Comparison of ENCODE assay signal across 13 cellular contexts in the genomic region with DNA sequence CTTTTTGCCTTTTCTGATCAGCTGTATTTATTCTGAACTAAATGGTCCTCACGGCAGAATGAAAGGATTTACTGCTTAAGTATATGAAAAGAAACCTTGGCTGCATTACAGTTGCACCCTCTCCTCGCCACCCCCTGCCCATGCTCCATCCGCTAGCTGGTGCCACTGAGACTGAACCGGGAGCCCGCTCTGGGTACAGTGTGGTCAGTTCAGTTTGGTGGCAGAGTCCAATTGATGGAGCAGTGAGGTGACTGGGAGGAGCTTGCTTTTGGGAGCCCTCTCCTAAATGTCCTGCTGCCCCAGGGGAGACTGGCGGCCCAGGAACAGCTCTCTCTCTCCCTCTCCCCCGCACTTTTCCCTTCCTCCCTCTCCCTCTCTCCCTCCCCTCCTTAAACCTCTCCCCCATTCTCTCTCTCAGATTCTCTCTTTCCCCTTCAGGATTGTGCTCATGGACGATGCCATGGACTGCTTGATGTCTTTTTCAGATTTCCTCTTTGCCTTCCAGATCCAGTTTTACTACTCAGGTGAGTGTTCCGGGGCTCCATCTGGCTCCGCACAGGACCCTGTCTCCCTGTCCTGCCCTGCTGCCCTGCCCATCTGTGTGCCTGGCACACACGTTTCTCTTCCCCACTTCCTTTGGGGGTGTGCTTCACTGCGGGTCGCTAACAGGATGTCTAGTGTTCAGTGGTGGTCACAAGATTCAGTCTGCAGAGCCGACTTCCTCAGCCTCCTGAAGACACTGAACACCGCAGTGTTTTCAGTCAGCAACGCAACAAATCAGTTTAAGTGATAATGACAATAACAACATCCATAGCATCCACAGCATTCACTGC. TPM values are rescaled to one million over a fixed set of nuclear protein-coding genes. Genes with fewer than 3 reads are reported as not detected.
DNase-seq lines count a peak whose midpoint lies in the region; ATAC-seq and TF ChIP-seq lines count a peak whose summit lies in the region.
"Had no signal": no experiment of that assay in that cellular context is flagged by ENCODE, and none has a peak within 500 bp of the region (broad histone marks: within the 10 kb centered on the region; RNA-seq: fewer than 3 reads in every experiment).

No MANE protein-coding gene starts in this region.

- no peaks in the 10 kb centered on the region for H3K9me3 Mint-ChIP-seq in CD8-positive, alpha-beta memory T cell
- H3K9me3 Mint-ChIP-seq in activated naive CD4-positive, alpha-beta T cell treated with anti-CD3 and anti-CD28 coated beads, Interleukin-2, amount 50 U/mL, for 72 hours, result no peaks in the 10 kb centered on the region
- H3K9me3 Mint-ChIP-seq in naive thymus-derived CD4-positive, alpha-beta T cell, result no peaks in the 10 kb centered on the region

- peak overlapping the region; percentile 22 for H3K4me3 ChIP-seq in CD8-positive, alpha-beta memory T cell (ENCODE audit: low read length)
- H3K4me3 ChIP-seq in Jurkat, Clone E6-1 (ENCODE audit: low read length), result peak overlapping the region; percentile 43
- H3K4me3 ChIP-seq in naive thymus-derived CD4-positive, alpha-beta T cell (ENCODE audit: low read length), result peak overlapping the region; percentile 25
- H3K4me3 ChIP-seq in left lung, result no peak overlapping the region

- no peaks in the 10 kb centered on the region for H3K27me3 ChIP-seq in CD8-positive, alpha-beta memory T cell (ENCODE audit: insufficient read depth, low read length, poor library complexity, severe bottlenecking)
- H3K27me3 ChIP-seq in naive thymus-derived CD4-positive, alpha-beta T cell (ENCODE audit: control insufficient read depth in 2 of 2, insufficient read depth in 2 of 2, low read length in 2 of 2), result no peaks in the 10 kb centered on the region
- no peaks in the 10 kb centered on the region for H3K27me3 ChIP-seq in left lung

- H3K4me1 Mint-ChIP-seq in CD8-positive, alpha-beta memory T cell, result peaks cover 28 to 32% (median 32%) of the 10 kb centered on the region in 3 donors
- H3K4me1 Mint-ChIP-seq in naive thymus-derived CD4-positive, alpha-beta T cell, result peaks cover 23 to 50% (median 36%) of the 10 kb centered on the region in 7 donors

- peak overlapping the region; percentile 43 to 95 (median 87) for H3K27ac Mint-ChIP-seq in CD8-positive, alpha-beta memory T cell
- peak overlapping the region; percentile 36 to 40 for H3K27ac Mint-ChIP-seq in activated naive CD4-positive, alpha-beta T cell treated with anti-CD3 and anti-CD28 coated beads, Interleukin-2, amount 50 U/mL, for 72 hours
- peak overlapping the region; percentile 26 to 97 (median 94) for H3K27ac Mint-ChIP-seq in naive thymus-derived CD4-positive, alpha-beta T cell

- CTCF ChIA-PET in CD8-positive, alpha-beta memory T cell (lab: Charles Lee), result interaction anchor here (0.5 to 3.8 kb wide), 13 partner anchors 7 to 275 kb away, joined by 3 to 25 read pairs (median 3); partner anchors contain the start of gene ACP2
- CTCF ChIA-PET in naive thymus-derived CD4-positive, alpha-beta T cell (lab: Charles Lee), result interaction anchor here (0.8 to 4.1 kb wide), 7 partner anchors 8 to 268 kb away, joined by 3 to 34 read pairs (median 7); partner anchors contain the start of gene CSTPP1

- peak; percentile 17 to 27 for ATAC-seq in activated naive CD4-positive, alpha-beta T cell treated with anti-CD3 and anti-CD28 coated beads, Interleukin-2, amount 50 U/mL, for 72 hours
- peak; percentile 78 for ATAC-seq in naive thymus-derived CD4-positive, alpha-beta T cell
- ATAC-seq in left lung (no peak), GM21390 (IDR thresholded peaks at IDR 0.05; ENCODE audit: unreplicated experiment) (no peak)
- ATAC-seq: SK-N-SH treated with all-trans-retinoic acid at 6 μM for 48 hours had no signal

- H3K4me3 Mint-ChIP-seq in CD8-positive, alpha-beta memory T cell, result peak overlapping the region; percentile 2 to 86 (median 80)
- peak overlapping the region; percentile 60 to 90 (median 82) for H3K4me3 Mint-ChIP-seq in naive thymus-derived CD4-positive, alpha-beta T cell

- DNase-seq in CD8-positive, alpha-beta memory T cell, result peak in 4 of 5 donors; percentile 24 to 66 (median 58)
- DNase-seq in Jurkat, Clone E6-1 (ENCODE audit: low read depth, low spot score), result peak; percentile 87
- no peak for DNase-seq in activated naive CD4-positive, alpha-beta T cell treated with anti-CD3 and anti-CD28 coated beads, Interleukin-2, amount 50 U/mL, for 72 hours (ENCODE audit: low spot score in 2 of 2)
- DNase-seq in naive thymus-derived CD4-positive, alpha-beta T cell, result peak in 6 of 9 donors; percentile 49 to 61 (median 59)
- DNase-seq in SHP77 (lab: John Stamatoyannopoulos, UW), result no peak
- no peak for DNase-seq in left lung
- no peak for DNase-seq in ecto neural progenitor cell (ENCODE audit: low spot score)
- DNase-seq: activated CD4-positive, alpha-beta T cell treated with anti-CD3 and anti-CD28 coated beads, Interleukin-2, amount 50 U/mL, for 4 hours; hippocampal formation; mesendoderm had no signal

- H3K4me1 ChIP-seq in CD8-positive, alpha-beta memory T cell (ENCODE audit: insufficient read depth, low read length), result peaks cover 38% of the 10 kb centered on the region
- H3K4me1 ChIP-seq in naive thymus-derived CD4-positive, alpha-beta T cell (ENCODE audit: control insufficient read depth in 2 of 2, insufficient read depth in 2 of 2, low read length in 2 of 2), result peaks cover 25 to 40% of the 10 kb centered on the region in 2 donors
- H3K4me1 ChIP-seq in left lung, result no peaks in the 10 kb centered on the region

- H3K27ac ChIP-seq in CD8-positive, alpha-beta memory T cell (ENCODE audit: low read depth, low read length), result no peak overlapping the region
- H3K27ac ChIP-seq in naive thymus-derived CD4-positive, alpha-beta T cell (ENCODE audit: low read depth, low read length), result peak overlapping the region; percentile 40
- no peak overlapping the region for H3K27ac ChIP-seq in left lung
- H3K27ac ChIP-seq: epithelial cell of prostate had no signal

- peaks cover 0 to 5% (median 0%) of the 10 kb centered on the region in 3 donors for H3K36me3 Mint-ChIP-seq in CD8-positive, alpha-beta memory T cell
- no peaks in the 10 kb centered on the region for H3K36me3 Mint-ChIP-seq in activated naive CD4-positive, alpha-beta T cell treated with anti-CD3 and anti-CD28 coated beads, Interleukin-2, amount 50 U/mL, for 72 hours
- no peaks in the 10 kb centered on the region for H3K36me3 Mint-ChIP-seq in naive thymus-derived CD4-positive, alpha-beta T cell

- TF ChIP-seq CTCF in left lung (IDR thresholded peaks at IDR 0.05), result no peak

- H3K9me3 ChIP-seq in CD8-positive, alpha-beta memory T cell (ENCODE audit: low read length), result no peaks in the 10 kb centered on the region
- no peaks in the 10 kb centered on the region for H3K9me3 ChIP-seq in naive thymus-derived CD4-positive, alpha-beta T cell (ENCODE audit: control insufficient read depth in 2 of 3, low read length in 3 of 3)
- H3K9me3 ChIP-seq in left lung, result no peaks in the 10 kb centered on the region

- no peaks in the 10 kb centered on the region for H3K27me3 Mint-ChIP-seq in CD8-positive, alpha-beta memory T cell
- no peaks in the 10 kb centered on the region for H3K27me3 Mint-ChIP-seq in naive thymus-derived CD4-positive, alpha-beta T cell

- POLR2A ChIA-PET in CD8-positive, alpha-beta memory T cell (lab: Charles Lee), result interaction anchor here (0.6 to 1.2 kb wide), 4 partner anchors 20 to 424 kb away, joined by 3 to 4 read pairs (median 4); partner anchors contain the start of genes KBTBD4 and NDUFS3
- POLR2A ChIA-PET in naive thymus-derived CD4-positive, alpha-beta T cell (lab: Charles Lee), result interaction anchor here (0.5 to 1.7 kb wide), 8 partner anchors 8 to 484 kb away, joined by 3 to 6 read pairs (median 4); partner anchors contain the start of genes CSTPP1 and DDB2

- intact Hi-C loops in naive thymus-derived CD4-positive, alpha-beta T cell (cut with micrococcal nuclease), result loop anchor here in 1 of 2 donors (1.0 kb wide), 1 partner anchor 219 kb away; the partner anchor contains the start of gene CSTPP1
- intact Hi-C loops in left lung (cut with DNase I), result loop anchor here in 1 of 2 donors (5.0 kb wide), 1 partner anchor 263 kb away; no protein-coding TSS in a partner anchor

- H3K36me3 ChIP-seq in CD8-positive, alpha-beta memory T cell (ENCODE audit: insufficient read depth, low read length), result no peaks in the 10 kb centered on the region
- H3K36me3 ChIP-seq in naive thymus-derived CD4-positive, alpha-beta T cell (ENCODE audit: control insufficient read depth in 2 of 3, insufficient read depth in 3 of 3, low read length in 3 of 3), result no peaks in the 10 kb centered on the region
- peaks cover 0 to 3% of the 10 kb centered on the region in 2 donors for H3K36me3 ChIP-seq in left lung

RNA-seq across cellular contexts. Expression of gene ARFGAP2, which starts 21.7 kb away (rescaled TPM):
- 100 to 1,000 TPM; 100 to 104 TPM for total RNA-seq in CD8-positive, alpha-beta memory T cell
- polyA plus RNA-seq in CD8-positive, alpha-beta memory T cell, result 90.6 TPM
- 66.6 TPM for polyA plus RNA-seq in Jurkat, Clone E6-1 (2012; ENCODE audit: insufficient read depth, insufficient read length)
- total RNA-seq in activated naive CD4-positive, alpha-beta T cell treated with anti-CD3 and anti-CD28 coated beads, Interleukin-2, amount 50 U/mL, for 72 hours, result 100 to 1,000 TPM in 1 of 2 donors, 10 to 100 TPM in 1; 84.8 to 125 TPM
- 100 to 1,000 TPM; 107 to 220 (median 155) TPM for total RNA-seq in naive thymus-derived CD4-positive, alpha-beta T cell
- 100 to 1,000 TPM; 117 to 121 TPM for polyA plus RNA-seq in naive thymus-derived CD4-positive, alpha-beta T cell
- 10 to 100 TPM; 79.1 to 86.3 TPM for total RNA-seq in left lung

RNA-seq across cellular contexts. Expression of gene PACSIN3, which starts 31.3 kb away (rescaled TPM):
- 1 to 10 TPM; 7.9 to 9.2 TPM for total RNA-seq in CD8-positive, alpha-beta memory T cell
- not detected for polyA plus RNA-seq in CD8-positive, alpha-beta memory T cell
- polyA plus RNA-seq in Jurkat, Clone E6-1 (2012; ENCODE audit: insufficient read depth, insufficient read length), result 35.1 TPM
- total RNA-seq in activated naive CD4-positive, alpha-beta T cell treated with anti-CD3 and anti-CD28 coated beads, Interleukin-2, amount 50 U/mL, for 72 hours, result 10 to 100 TPM; 10.5 to 17.1 TPM
- 1 to 10 TPM in 1 of 5 experiments, under 1 TPM in 1, not detected in 3; 0.34 to 4.3 TPM for total RNA-seq in naive thymus-derived CD4-positive, alpha-beta T cell
- polyA plus RNA-seq in naive thymus-derived CD4-positive, alpha-beta T cell, result under 1 TPM in 1 of 2 donors, not detected in 1; 0.82 TPM
- total RNA-seq in left lung, result 10 to 100 TPM; 32.9 to 44.2 TPM

RNA-seq across cellular contexts. Expression of gene DDB2, which starts 59.8 kb away (rescaled TPM):
- total RNA-seq in CD8-positive, alpha-beta memory T cell, result 100 to 1,000 TPM; 170 to 172 TPM
- 34.4 TPM for polyA plus RNA-seq in CD8-positive, alpha-beta memory T cell
- polyA plus RNA-seq in Jurkat, Clone E6-1 (2012; ENCODE audit: insufficient read depth, insufficient read length), result 44.1 TPM
- 100 to 1,000 TPM; 194 to 486 TPM for total RNA-seq in activated naive CD4-positive, alpha-beta T cell treated with anti-CD3 and anti-CD28 coated beads, Interleukin-2, amount 50 U/mL, for 72 hours
- 100 to 1,000 TPM in 2 of 5 experiments, 10 to 100 TPM in 3; 65.4 to 135 (median 93.4) TPM for total RNA-seq in naive thymus-derived CD4-positive, alpha-beta T cell
- polyA plus RNA-seq in naive thymus-derived CD4-positive, alpha-beta T cell, result 10 to 100 TPM; 32.9 to 35.4 TPM
- total RNA-seq in left lung, result 10 to 100 TPM; 32.0 to 33.1 TPM

Comparison
In these comparisons a context has a peak if more than half of its experiments do, and no peak if none do; other contexts are left out.
1. DNase-seq: peak in CD8-positive, alpha-beta memory T cell (4 of 5), Jurkat, Clone E6-1 (single experiment) and naive thymus-derived CD4-positive, alpha-beta T cell (6 of 9); none in activated naive CD4-positive, alpha-beta T cell treated with anti-CD3 and anti-CD28 coated beads, Interleukin-2, amount 50 U/mL, for 72 hours (0 of 2), SHP77 (0 of 2), left lung (0 of 2) and ecto neural progenitor cell (single experiment).
2. H3K4me3 ChIP-seq: peak in CD8-positive, alpha-beta memory T cell (single experiment), Jurkat, Clone E6-1 (single experiment) and naive thymus-derived CD4-positive, alpha-beta T cell (single experiment); none in left lung (0 of 2).
3. H3K27ac Mint-ChIP-seq: peak in every context shown above with its lines; median percentile 94 in naive thymus-derived CD4-positive, alpha-beta T cell; 87 in CD8-positive, alpha-beta memory T cell; 38 in activated naive CD4-positive, alpha-beta T cell treated with anti-CD3 and anti-CD28 coated beads, Interleukin-2, amount 50 U/mL, for 72 hours.
4. ATAC-seq: peak in activated naive CD4-positive, alpha-beta T cell treated with anti-CD3 and anti-CD28 coated beads, Interleukin-2, amount 50 U/mL, for 72 hours (2 of 2) and naive thymus-derived CD4-positive, alpha-beta T cell (single experiment); none in left lung (single experiment) and GM21390 (single experiment).